In genomic region chr18:79467126-79467525, GRCh38 we compare ENCODE assay signal across 16 cellular contexts.
DNase-seq lines count a peak whose midpoint lies in the region; ATAC-seq and TF ChIP-seq lines count a peak whose summit lies in the region.
"Had no signal": no experiment of that assay in that cellular context is flagged by ENCODE, and none has a peak within 500 bp of the region (broad histone marks: within the 10 kb centered on the region; RNA-seq: fewer than 3 reads in every experiment).

No MANE protein-coding gene starts in this region.

- DNase-seq in CD4-positive, alpha-beta T cell: no peak
- DNase-seq in activated T-helper 1 cell treated with anti-CD3 and anti-CD28 coated beads, Interleukin-12 subunit alpha, Interleukin-12 subunit beta, Interleukin-2, Interleukin-4 antibody, amounts not matched to agents 30 ng/mL and 10 ng/mL and 1 ng/mL, durations not matched to agents 14 hours and 24 hours and 36 hours (ENCODE audit: low spot score): no peak
- no peak for DNase-seq in stimulated activated naive B cell treated with anti-CD40 and anti-IgM and Interleukin-4, amounts not matched to agents 10 μg/mL and 1 μg/mL and 100 μg/mL, for 72 hours
- no peak for DNase-seq in DMS153 (lab: John Stamatoyannopoulos, UW)
- DNase-seq in stimulated activated CD4-positive, alpha-beta T cell treated with anti-CD3 and anti-CD28 coated beads, Interleukin-2, amount 100 ng/mL, for 48 hours: no peak
- DNase-seq: EL, GOT3, KG1, NCI-H1417 treated with DMSO at 0.1 percent for 48 hours, NCI-H1930, NCI-H226, NCI-H524 treated with DMSO at 0.1 percent for 48 hours had no signal

- no peak for ATAC-seq in CD4-positive, alpha-beta T cell (ENCODE audit: poor library complexity)
- no peak for ATAC-seq in stimulated activated naive B cell treated with anti-CD40 and anti-IgM and Interleukin-4, amounts not matched to agents 10 μg/mL and 1 μg/mL and 100 μg/mL, for 72 hours (replicated peaks)
- ATAC-seq in HG02840 (IDR thresholded peaks at IDR 0.05; ENCODE audit: low FRiP score, unreplicated experiment): no peak
- ATAC-seq: HCT116 had no signal

- no peaks in the 10 kb centered on the region for H3K27me3 Mint-ChIP-seq in CD4-positive, alpha-beta T cell
- no peaks in the 10 kb centered on the region for H3K27me3 Mint-ChIP-seq in activated T-helper 1 cell treated with anti-CD3 and anti-CD28 coated beads, Interleukin-12 subunit alpha, Interleukin-12 subunit beta, Interleukin-2, Interleukin-4 antibody, amounts not matched to agents 30 ng/mL and 10 ng/mL and 1 ng/mL, durations not matched to agents 14 hours and 24 hours and 36 hours (ENCODE audit: insufficient read depth)
- no peaks in the 10 kb centered on the region for H3K27me3 Mint-ChIP-seq in stimulated activated naive B cell treated with anti-CD40 and anti-IgM and Interleukin-4, amounts not matched to agents 10 μg/mL and 1 μg/mL and 100 μg/mL, for 72 hours

- H3K36me3 Mint-ChIP-seq in CD4-positive, alpha-beta T cell (ENCODE audit: low read depth): peaks cover 76% of the 10 kb centered on the region
- H3K36me3 Mint-ChIP-seq in activated T-helper 1 cell treated with anti-CD3 and anti-CD28 coated beads, Interleukin-12 subunit alpha, Interleukin-12 subunit beta, Interleukin-2, Interleukin-4 antibody, amounts not matched to agents 30 ng/mL and 10 ng/mL and 1 ng/mL, durations not matched to agents 14 hours and 24 hours and 36 hours (ENCODE audit: low read depth): peaks cover 15% of the 10 kb centered on the region
- peaks cover 62 to 81% of the 10 kb centered on the region in 2 donors for H3K36me3 Mint-ChIP-seq in stimulated activated naive B cell treated with anti-CD40 and anti-IgM and Interleukin-4, amounts not matched to agents 10 μg/mL and 1 μg/mL and 100 μg/mL, for 72 hours

- CTCF ChIA-PET in CD4-positive, alpha-beta T cell (lab: Charles Lee): no interaction called here

- H3K27me3 ChIP-seq in CD4-positive, alpha-beta T cell (ENCODE audit: control insufficient read depth, insufficient read depth, low read length): no peaks in the 10 kb centered on the region

- H3K27ac ChIP-seq in CD4-positive, alpha-beta T cell (ENCODE audit: low read depth, low read length): no peak overlapping the region
- H3K27ac ChIP-seq in KOPT-K1 (ENCODE audit: low read depth, low read length, poor library complexity, severe bottlenecking): peak overlapping the region; percentile 78

- no peaks in the 10 kb centered on the region for H3K9me3 ChIP-seq in CD4-positive, alpha-beta T cell (ENCODE audit: control insufficient read depth, low read length)
- H3K9me3 ChIP-seq in KOPT-K1 (ENCODE audit: insufficient read depth, low read length, poor library complexity, severe bottlenecking): no peaks in the 10 kb centered on the region

- no peaks in the 10 kb centered on the region for H3K9me3 Mint-ChIP-seq in CD4-positive, alpha-beta T cell
- H3K9me3 Mint-ChIP-seq in activated T-helper 1 cell treated with anti-CD3 and anti-CD28 coated beads, Interleukin-12 subunit alpha, Interleukin-12 subunit beta, Interleukin-2, Interleukin-4 antibody, amounts not matched to agents 30 ng/mL and 10 ng/mL and 1 ng/mL, durations not matched to agents 14 hours and 24 hours and 36 hours: no peaks in the 10 kb centered on the region
- no peaks in the 10 kb centered on the region for H3K9me3 Mint-ChIP-seq in stimulated activated naive B cell treated with anti-CD40 and anti-IgM and Interleukin-4, amounts not matched to agents 10 μg/mL and 1 μg/mL and 100 μg/mL, for 72 hours

- H3K4me1 Mint-ChIP-seq in CD4-positive, alpha-beta T cell (ENCODE audit: low read depth): peaks cover 6% of the 10 kb centered on the region
- H3K4me1 Mint-ChIP-seq in activated T-helper 1 cell treated with anti-CD3 and anti-CD28 coated beads, Interleukin-12 subunit alpha, Interleukin-12 subunit beta, Interleukin-2, Interleukin-4 antibody, amounts not matched to agents 30 ng/mL and 10 ng/mL and 1 ng/mL, durations not matched to agents 14 hours and 24 hours and 36 hours (ENCODE audit: low read depth): no peaks in the 10 kb centered on the region
- peaks cover 38 to 65% of the 10 kb centered on the region in 2 donors for H3K4me1 Mint-ChIP-seq in stimulated activated naive B cell treated with anti-CD40 and anti-IgM and Interleukin-4, amounts not matched to agents 10 μg/mL and 1 μg/mL and 100 μg/mL, for 72 hours
- H3K4me1 Mint-ChIP-seq: CD14-positive monocyte had no signal

- POLR2A ChIA-PET in CD4-positive, alpha-beta T cell (lab: Charles Lee): no interaction called here

- no peak overlapping the region for H3K4me3 Mint-ChIP-seq in CD4-positive, alpha-beta T cell
- no peak overlapping the region for H3K4me3 Mint-ChIP-seq in activated T-helper 1 cell treated with anti-CD3 and anti-CD28 coated beads, Interleukin-12 subunit alpha, Interleukin-12 subunit beta, Interleukin-2, Interleukin-4 antibody, amounts not matched to agents 30 ng/mL and 10 ng/mL and 1 ng/mL, durations not matched to agents 14 hours and 24 hours and 36 hours
- peak overlapping the region; percentile 73 to 74 for H3K4me3 Mint-ChIP-seq in stimulated activated naive B cell treated with anti-CD40 and anti-IgM and Interleukin-4, amounts not matched to agents 10 μg/mL and 1 μg/mL and 100 μg/mL, for 72 hours
- H3K4me3 Mint-ChIP-seq: CD14-positive monocyte had no signal

- intact Hi-C loops in CD4-positive, alpha-beta T cell (cut with DNase I, micrococcal nuclease): loop anchor here (5.0 kb wide), 2 partner anchors 40 to 50 kb away; no protein-coding TSS in a partner anchor
- intact Hi-C loops in activated T-helper 1 cell treated with anti-CD3 and anti-CD28 coated beads, Interleukin-12 subunit alpha, Interleukin-12 subunit beta, Interleukin-2, Interleukin-4 antibody, amounts not matched to agents 30 ng/mL and 10 ng/mL and 1 ng/mL, durations not matched to agents 14 hours and 24 hours and 36 hours (cut with micrococcal nuclease): no loop called here

- peaks cover 17% of the 10 kb centered on the region for H3K36me3 ChIP-seq in KOPT-K1 (ENCODE audit: insufficient read depth, low read length)

- TF ChIP-seq CTCF in CD4-positive, alpha-beta T cell (IDR thresholded peaks at IDR 0.05): no peak

- H3K27ac Mint-ChIP-seq in CD4-positive, alpha-beta T cell: peak overlapping the region; percentile 75
- peak overlapping the region; percentile 65 for H3K27ac Mint-ChIP-seq in activated T-helper 1 cell treated with anti-CD3 and anti-CD28 coated beads, Interleukin-12 subunit alpha, Interleukin-12 subunit beta, Interleukin-2, Interleukin-4 antibody, amounts not matched to agents 30 ng/mL and 10 ng/mL and 1 ng/mL, durations not matched to agents 14 hours and 24 hours and 36 hours
- peak overlapping the region; percentile 96 for H3K27ac Mint-ChIP-seq in stimulated activated naive B cell treated with anti-CD40 and anti-IgM and Interleukin-4, amounts not matched to agents 10 μg/mL and 1 μg/mL and 100 μg/mL, for 72 hours

Comparison
In these comparisons a context has a peak if more than half of its experiments do, and no peak if none do; other contexts are left out.
1. H3K4me3 Mint-ChIP-seq: peak in stimulated activated naive B cell treated with anti-CD40 and anti-IgM and Interleukin-4, amounts not matched to agents 10 μg/mL and 1 μg/mL and 100 μg/mL, for 72 hours (2 of 2); none in CD4-positive, alpha-beta T cell (single experiment) and activated T-helper 1 cell treated with anti-CD3 and anti-CD28 coated beads, Interleukin-12 subunit alpha, Interleukin-12 subunit beta, Interleukin-2, Interleukin-4 antibody, amounts not matched to agents 30 ng/mL and 10 ng/mL and 1 ng/mL, durations not matched to agents 14 hours and 24 hours and 36 hours (single experiment).
2. Peak in every context shown above with its lines, with median percentiles within 50 percentile points of each other: H3K27ac Mint-ChIP-seq.